Comparison of ENCODE assay signal across 1 cellular context in the genomic region with DNA sequence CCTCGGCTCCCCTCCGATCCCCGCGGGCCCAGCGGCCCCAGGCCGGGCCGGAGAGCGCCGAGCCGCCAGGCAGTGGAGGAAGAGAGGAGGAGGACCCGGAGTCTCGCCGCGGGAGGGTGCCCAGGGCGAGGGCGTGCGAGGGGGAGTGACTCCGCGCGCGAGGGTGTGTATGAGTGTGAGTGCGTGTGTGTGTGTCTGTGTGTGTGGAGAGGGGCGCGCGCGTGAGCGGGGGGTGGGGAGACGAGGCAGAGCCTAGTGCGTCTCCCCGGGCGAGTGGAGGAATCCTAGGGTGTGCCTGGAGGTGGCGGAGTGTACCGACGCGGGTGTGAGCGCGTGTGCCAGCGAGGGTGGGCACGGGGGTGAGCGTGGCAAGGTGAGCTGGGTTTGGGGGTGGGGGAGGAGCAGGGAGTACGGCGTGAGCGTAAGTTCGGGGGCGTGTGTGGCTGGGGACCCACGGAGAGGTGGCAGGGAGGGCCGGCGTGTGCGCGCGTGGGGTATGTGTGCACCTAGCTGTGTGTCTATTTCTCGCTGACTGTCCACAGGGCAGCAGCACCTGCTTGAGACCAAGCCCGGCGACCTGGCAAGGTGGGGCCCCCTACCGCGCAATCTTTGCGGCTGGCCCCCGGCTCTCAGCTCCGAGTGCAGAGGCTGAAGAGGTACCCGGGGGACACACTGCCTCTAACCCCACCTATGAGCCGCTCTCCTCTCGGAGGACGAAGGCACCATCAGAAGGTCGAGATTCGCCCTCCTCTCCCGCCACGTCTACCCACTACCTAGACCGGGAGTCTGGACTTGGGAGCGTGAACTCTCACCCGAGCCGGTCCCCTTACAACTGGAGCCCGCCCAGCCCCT.
A peak's percentile ranks its signal among the peaks of the same experiment; 100 is the strongest.
TF ChIP-seq lines count a peak whose summit lies in the region.

No MANE protein-coding gene starts in this region.

TF ChIP-seq in GM12878, 131 proteins besides CTCF, POLR2A, EP300 and RAD21:
- TF ChIP-seq GABPA (IDR thresholded peaks at IDR 0.05; ENCODE audit: low read depth) (no peak), SUZ12 (IDR thresholded peaks at IDR 0.05; ENCODE audit: unreplicated experiment) (peak; percentile 8)
